ENCODE assay signal across 8 cellular contexts in genomic region chr16:68737046-68737729, GRCh38. TPM values are rescaled to one million over a fixed set of nuclear protein-coding genes. Genes with fewer than 3 reads are reported as not detected.
DNase-seq lines count a peak whose midpoint lies in the region; ATAC-seq and TF ChIP-seq lines count a peak whose summit lies in the region.

CDH1 (plus strand) TSS chr16:68737292; CDS start chr16:68737416, 124 bp downstream.

- H3K9me3 ChIP-seq in HEK293 (ENCODE audit: control insufficient read depth, insufficient read depth, low read depth, low read length) (no peaks in the 10 kb centered on the region), PC-3 (ENCODE audit: low read length) (no peaks in the 10 kb centered on the region), tibial nerve (no peaks in the 10 kb centered on the region)

- H3K27ac ChIP-seq in HEK293 (ENCODE audit: extremely low read depth, low read depth, low read length) (no peak within 1 kb of the TSS), PC-3 (ENCODE audit: low read length) (peak within 1 kb of the TSS; percentile 57), cingulate gyrus (ENCODE audit: low read depth, low read length) (peak within 1 kb of the TSS; percentile 77), tibial nerve (peak within 1 kb of the TSS; percentile 31 to 84 (median 70))

- H3K36me3 ChIP-seq in HEK293 (ENCODE audit: control insufficient read depth in 2 of 2, insufficient read depth in 1 of 2, low read length in 2 of 2) = no peaks in the 10 kb centered on the region
- no peaks in the 10 kb centered on the region for H3K36me3 ChIP-seq in PC-3 (ENCODE audit: low read depth, low read length)
- H3K36me3 ChIP-seq in tibial nerve = no peaks in the 10 kb centered on the region

- peak within 1 kb of the TSS; percentile 82 for H3K9ac ChIP-seq in PC-3 (ENCODE audit: low read length)

- WGBS in tibial nerve, 2 donors = 1 to 4% methylated on average over 30 to 38 of the region's 63 CpGs

- peaks cover 42% of the 10 kb centered on the region for H3K79me2 ChIP-seq in PC-3 (ENCODE audit: low read length)

- H3K4me3 ChIP-seq in HEK293 (ENCODE audit: low read depth, low read length) = peak within 1 kb of the TSS; percentile 54
- peak within 1 kb of the TSS; percentile 90 for H3K4me3 ChIP-seq in PC-3 (ENCODE audit: low read length)
- peak within 1 kb of the TSS; percentile 16 to 52 (median 34) for H3K4me3 ChIP-seq in tibial nerve

- no TSS peak for BruUV-seq in PC-3 (replicated peaks; lab: Mats Ljungman, UMichigan)

- H2AFZ ChIP-seq in PC-3 (ENCODE audit: low read length) = peak within 1 kb of the TSS; percentile 65

- H3K27me3 ChIP-seq in PC-3 (ENCODE audit: low read length) (no peaks in the 10 kb centered on the region), tibial nerve (peaks cover 0 to 37% of the 10 kb centered on the region in 2 donors)

- H3F3A ChIP-seq in PC-3 (ENCODE audit: low read length, unreplicated experiment) = peaks cover 4% of the 10 kb centered on the region

- peaks cover 11% of the 10 kb centered on the region; the same call in 1 of the 2 replicates for H4K20me1 ChIP-seq in PC-3 (ENCODE audit: low read length)

- intact Hi-C loops in PC-3 (cut with micrococcal nuclease) = no loop called here

- DNase-seq in PC-3 (peak; percentile 86), mesenteric fat pad (ENCODE audit: low spot score) (peak; percentile 91), tibial nerve (ENCODE audit: low spot score in 2 of 2) (no peak), foreskin melanocyte (no peak)

- H3K9me2 ChIP-seq in PC-3 (replicated peaks; ENCODE audit: low read length) = no peaks in the 10 kb centered on the region

- peak; percentile 52 for ATAC-seq in PC-3
- ATAC-seq in HG02852 (IDR thresholded peaks at IDR 0.05; ENCODE audit: unreplicated experiment) = no peak
- ATAC-seq in GM18907 (IDR thresholded peaks at IDR 0.05; ENCODE audit: unreplicated experiment) = no peak

- POLR2A ChIA-PET in HEK293 (lab: Yijun Ruan, JAX) = interaction anchor here (0.6 to 0.7 kb wide), 3 partner anchors 95 to 107 kb away, joined by 3 read pairs; no protein-coding TSS in a partner anchor
- POLR2A ChIA-PET in PC-3 (lab: Charles Lee; ENCODE audit: unreplicated experiment) = interaction anchor here (0.5 to 1.2 kb wide), 9 partner anchors 13 to 352 kb away, joined by 3 to 20 read pairs (median 4); no protein-coding TSS in a partner anchor

- CTCF ChIA-PET in HEK293 (lab: Yijun Ruan, JAX) = interaction anchor here (0.7 kb wide), 1 partner anchor 547 kb away, joined by 3 read pairs; no protein-coding TSS in a partner anchor
- CTCF ChIA-PET in PC-3 (lab: Charles Lee) = interaction anchor here (1.1 kb wide), 1 partner anchor 60 kb away, joined by 4 read pairs; no protein-coding TSS in a partner anchor

- peak in 1 of 2 donors; percentile 17 for TF ChIP-seq EP300 in tibial nerve (IDR thresholded peaks at IDR 0.05)

- H3K4me1 ChIP-seq in HEK293 (ENCODE audit: control insufficient read depth, insufficient read depth, low read length) (peaks cover 5% of the 10 kb centered on the region), PC-3 (ENCODE audit: insufficient read depth, low read length) (peaks cover 30% of the 10 kb centered on the region), tibial nerve (peaks cover 0 to 17% (median 9%) of the 10 kb centered on the region in 4 donors)

- peak in 1 of 2 donors; percentile 38 for TF ChIP-seq POLR2A in tibial nerve (IDR thresholded peaks at IDR 0.05)

- H3K4me2 ChIP-seq in PC-3 (ENCODE audit: low read length) = peak within 1 kb of the TSS; percentile 88

- TF ChIP-seq CTCF in HEK293 (tag by site-specific recombination; IDR thresholded peaks at IDR 0.05) = no peak
- TF ChIP-seq CTCF in PC-3 (conservative IDR thresholded peaks at IDR 0.05; ENCODE audit: low read depth, low read length) = no peak
- TF ChIP-seq CTCF in tibial nerve (IDR thresholded peaks at IDR 0.05) = no peak

TF ChIP-seq in HEK293, 187 proteins besides CTCF, POLR2A, EP300 and RAD21 (continues in another document):
- TF ChIP-seq SCRT2 (tag by site-specific recombination; IDR thresholded peaks at IDR 0.05) (peak; percentile 49), INSM2 (tag by site-specific recombination; IDR thresholded peaks at IDR 0.05) (no peak), ZNF214 (tag by site-specific recombination; IDR thresholded peaks at IDR 0.05; ENCODE audit: borderline replicate concordance) (no peak), KLF16 (tag by site-specific recombination; IDR thresholded peaks at IDR 0.05) (no peak), KLF9 (tag by site-specific recombination; IDR thresholded peaks at IDR 0.05; ENCODE audit: low read depth) (0 out of 2 replicates have a peak, but pooled peaks have one; percentile 17), ZIC2 (tag by site-specific recombination; IDR thresholded peaks at IDR 0.05) (no peak), PATZ1 (tag by site-specific recombination; IDR thresholded peaks at IDR 0.05) (0 out of 2 replicates have a peak, but pooled peaks have one; percentile 9), SP3 (tag by site-specific recombination; IDR thresholded peaks at IDR 0.05) (peak; percentile 34)
- TF ChIP-seq, protein P1, sequence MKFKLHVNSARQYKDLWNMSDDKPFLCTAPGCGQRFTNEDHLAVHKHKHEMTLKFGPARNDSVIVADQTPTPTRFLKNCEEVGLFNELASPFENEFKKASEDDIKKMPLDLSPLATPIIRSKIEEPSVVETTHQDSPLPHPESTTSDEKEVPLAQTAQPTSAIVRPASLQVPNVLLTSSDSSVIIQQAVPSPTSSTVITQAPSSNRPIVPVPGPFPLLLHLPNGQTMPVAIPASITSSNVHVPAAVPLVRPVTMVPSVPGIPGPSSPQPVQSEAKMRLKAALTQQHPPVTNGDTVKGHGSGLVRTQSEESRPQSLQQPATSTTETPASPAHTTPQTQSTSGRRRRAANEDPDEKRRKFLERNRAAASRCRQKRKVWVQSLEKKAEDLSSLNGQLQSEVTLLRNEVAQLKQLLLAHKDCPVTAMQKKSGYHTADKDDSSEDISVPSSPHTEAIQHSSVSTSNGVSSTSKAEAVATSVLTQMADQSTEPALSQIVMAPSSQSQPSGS (tag by site-specific recombination; IDR thresholded peaks at IDR 0.05; ENCODE audit: low read depth) = no peak
- TF ChIP-seq, protein P2, sequence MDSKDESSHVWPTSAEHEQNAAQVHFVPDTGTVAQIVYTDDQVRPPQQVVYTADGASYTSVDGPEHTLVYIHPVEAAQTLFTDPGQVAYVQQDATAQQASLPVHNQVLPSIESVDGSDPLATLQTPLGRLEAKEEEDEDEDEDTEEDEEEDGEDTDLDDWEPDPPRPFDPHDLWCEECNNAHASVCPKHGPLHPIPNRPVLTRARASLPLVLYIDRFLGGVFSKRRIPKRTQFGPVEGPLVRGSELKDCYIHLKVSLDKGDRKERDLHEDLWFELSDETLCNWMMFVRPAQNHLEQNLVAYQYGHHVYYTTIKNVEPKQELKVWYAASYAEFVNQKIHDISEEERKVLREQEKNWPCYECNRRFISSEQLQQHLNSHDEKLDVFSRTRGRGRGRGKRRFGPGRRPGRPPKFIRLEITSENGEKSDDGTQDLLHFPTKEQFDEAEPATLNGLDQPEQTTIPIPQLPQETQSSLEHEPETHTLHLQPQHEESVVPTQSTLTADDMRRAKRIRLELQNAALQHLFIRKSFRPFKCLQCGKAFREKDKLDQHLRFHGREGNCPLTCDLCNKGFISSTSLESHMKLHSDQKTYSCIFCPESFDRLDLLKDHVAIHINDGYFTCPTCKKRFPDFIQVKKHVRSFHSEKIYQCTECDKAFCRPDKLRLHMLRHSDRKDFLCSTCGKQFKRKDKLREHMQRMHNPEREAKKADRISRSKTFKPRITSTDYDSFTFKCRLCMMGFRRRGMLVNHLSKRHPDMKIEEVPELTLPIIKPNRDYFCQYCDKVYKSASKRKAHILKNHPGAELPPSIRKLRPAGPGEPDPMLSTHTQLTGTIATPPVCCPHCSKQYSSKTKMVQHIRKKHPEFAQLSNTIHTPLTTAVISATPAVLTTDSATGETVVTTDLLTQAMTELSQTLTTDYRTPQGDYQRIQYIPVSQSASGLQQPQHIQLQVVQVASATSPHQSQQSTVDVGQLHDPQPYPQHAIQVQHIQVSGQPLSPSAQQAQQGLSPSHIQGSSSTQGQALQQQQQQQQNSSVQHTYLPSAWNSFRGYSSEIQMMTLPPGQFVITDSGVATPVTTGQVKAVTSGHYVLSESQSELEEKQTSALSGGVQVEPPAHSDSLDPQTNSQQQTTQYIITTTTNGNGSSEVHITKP (tag by site-specific recombination; IDR thresholded peaks at IDR 0.05) = no peak

RNA-seq across cellular contexts. Expression of gene CDH1, which starts in this region (rescaled TPM):
- total RNA-seq in PC-3 (2014; rRNA removed) (100 and 124 TPM in 2 replicates), mesenteric fat pad (0.55 TPM), tibial nerve (10 to 100 TPM; 17.9 to 32.9 (median 20.2) TPM)

Comparison
In these comparisons a context has a peak if more than half of its experiments do, and no peak if none do; other contexts are left out.
1. RNA of gene CDH1 (total RNA-seq): 100 to 124 TPM in PC-3 and 17.9 to 32.9 TPM in tibial nerve; 0.55 TPM in mesenteric fat pad (single experiment); every median in the first group is over 10 times any median in the second.
2. Peak in DNase-seq in mesenteric fat pad; RNA of the gene not detected or under 1 TPM.
3. H3K4me3 ChIP-seq: peak in every context shown above with its lines; median percentile 90 in PC-3; 54 in HEK293; 34 in tibial nerve.